Comparison of ENCODE assay signal across 8 cellular contexts in genomic region chr19:40605201-40605971, GRCh38. TPM values are rescaled to one million over a fixed set of nuclear protein-coding genes. Genes with fewer than 3 reads are reported as not detected.
DNase-seq lines count a peak whose midpoint lies in the region; ATAC-seq and TF ChIP-seq lines count a peak whose summit lies in the region.

No MANE protein-coding gene starts in this region.

- H3K36me3 Mint-ChIP-seq in H9 (ENCODE audit: insufficient read depth in 1 of 3, low read depth in 3 of 3) = peaks cover 2 to 7% (median 6%) of the 10 kb centered on the region in 3 experiments; a peak in 6 of 7 replicates

- peaks cover 38 to 63% of the 10 kb centered on the region in 2 experiments for H3K4me1 Mint-ChIP-seq in H9

- H3K4me1 ChIP-seq in H9 (ENCODE audit: insufficient read depth, low read length) = peaks cover 4% of the 10 kb centered on the region
- peaks cover 12% of the 10 kb centered on the region for H3K4me1 ChIP-seq in mesendoderm (ENCODE audit: control insufficient read depth, low read depth, low read length)

- H3K9me3 ChIP-seq in H9 (ENCODE audit: control insufficient read depth, low read depth, low read length) = no peaks in the 10 kb centered on the region

- H3K79me1 ChIP-seq in H9 (ENCODE audit: insufficient read depth, low read depth, low read length, poor library complexity, severe bottlenecking) = no peaks in the 10 kb centered on the region
- H3K79me1 ChIP-seq in mesendoderm (ENCODE audit: low read length) = no peaks in the 10 kb centered on the region

- no peak overlapping the region for H2AK5ac ChIP-seq in H9 (ENCODE audit: insufficient read length, low read length)
- no peak overlapping the region for H2AK5ac ChIP-seq in mesendoderm (ENCODE audit: low read length)

- H3K79me2 ChIP-seq in H9 (ENCODE audit: insufficient read depth, low read length) = no peaks in the 10 kb centered on the region
- no peaks in the 10 kb centered on the region for H3K79me2 ChIP-seq in mesendoderm (ENCODE audit: control insufficient read depth, insufficient read depth, low read length)

- H3K9ac ChIP-seq in H9 (ENCODE audit: extremely low read depth, insufficient read length, low read length) (no peak overlapping the region), mesendoderm (ENCODE audit: low read length) (peak overlapping the region; percentile 51)

- no CpG with 5 or more reads among the region's 73 CpGs for WGBS in H9 (ENCODE audit: extremely low coverage, insufficient read length, low lambda C conversion rate)
- WGBS in mesendoderm (ENCODE audit: extremely low coverage, insufficient coverage, low lambda C conversion rate) = no CpG with 5 or more reads among the region's 73 CpGs

- H2BK15ac ChIP-seq in H9 (ENCODE audit: low read depth, low read length) (no peak overlapping the region), mesendoderm (replicated peaks; ENCODE audit: low read depth) (no peak overlapping the region)

- peaks cover 18% of the 10 kb centered on the region for H3K23me2 ChIP-seq in H9 (ENCODE audit: insufficient read length, low read depth, low read length, poor library complexity, severe bottlenecking)

- no peaks in the 10 kb centered on the region for H4K20me1 ChIP-seq in H9 (ENCODE audit: control insufficient read depth, insufficient read depth, insufficient read length)

- H3T11ph ChIP-seq in H9 (ENCODE audit: low read length) = no peak overlapping the region

- no peak overlapping the region for H3K4me3 ChIP-seq in mesendoderm (ENCODE audit: low read length)

- H3K18ac ChIP-seq in H9 (ENCODE audit: insufficient read length, low read depth, low read length) (no peak overlapping the region), mesendoderm (ENCODE audit: low read length) (no peak overlapping the region)

- no peak overlapping the region for H3K14ac ChIP-seq in H9 (ENCODE audit: insufficient read depth, low read length)

- H3K27me3 ChIP-seq in H9 (ENCODE audit: insufficient read depth, low read length) = peaks cover 9% of the 10 kb centered on the region; the same call in 1 of the 2 replicates
- H3K27me3 ChIP-seq in mesendoderm (ENCODE audit: insufficient read depth, low read length, poor library complexity) = peaks cover 11% of the 10 kb centered on the region

- H4K8ac ChIP-seq in H9 (replicated peaks; ENCODE audit: insufficient read length, low read depth, low read length) (no peak overlapping the region), mesendoderm (ENCODE audit: low read depth, low read length) (no peak overlapping the region)

- H4K91ac ChIP-seq in H9 (ENCODE audit: insufficient read length, low read depth, low read length) = no peak overlapping the region

- H3K4me3 Mint-ChIP-seq in H9 = peak overlapping the region; percentile 61 to 78

- H3K36me3 ChIP-seq in mesendoderm (ENCODE audit: control insufficient read depth, insufficient read depth, low read length) = no peaks in the 10 kb centered on the region

- no peak for ATAC-seq in GM21515 (IDR thresholded peaks at IDR 0.05; ENCODE audit: unreplicated experiment)

- no peak overlapping the region for H3K23ac ChIP-seq in H9 (ENCODE audit: insufficient read length, low read depth, low read length)
- no peak overlapping the region for H3K23ac ChIP-seq in mesendoderm (ENCODE audit: low read length)

- peak overlapping the region; percentile 68 for H3K4me2 ChIP-seq in H9 (ENCODE audit: insufficient read depth, insufficient read length, low read length)
- H3K4me2 ChIP-seq in mesendoderm (ENCODE audit: low read length) = peak overlapping the region; percentile 68

- H2BK120ac ChIP-seq in H9 (ENCODE audit: low read depth, low read length, poor library complexity, severe bottlenecking) (no peak overlapping the region), mesendoderm (ENCODE audit: low read depth, low read length) (no peak overlapping the region)

- no peak overlapping the region for H2AFZ ChIP-seq in H9 (ENCODE audit: low read length)

- H3K56ac ChIP-seq in H9 (ENCODE audit: insufficient read length, low read depth, low read length) (no peak overlapping the region), mesendoderm (ENCODE audit: low read length) (peak overlapping the region; percentile 79)

- H3K27ac Mint-ChIP-seq in H9 = peak overlapping the region in 1 of 3 experiments; percentile 67; a peak in 2 of 7 replicates

- DNase-seq in COLO829 (ENCODE audit: low spot score) (peak; percentile 56), H9 (peak; percentile 76), NCI-H526 treated with DMSO at 0.1 percent for 48 hours (lab: John Stamatoyannopoulos, UW) (peak; percentile 63), mesendoderm (peak; percentile 79)
- DNase-seq in activated CD4-positive, alpha-beta T cell treated with anti-CD3 and anti-CD28 coated beads, Interleukin-2, amount 50 U/mL, for 48 hours = peak; percentile 79 to 86
- DNase-seq in effector CD8-positive, alpha-beta T cell (lab: John Stamatoyannopoulos, UW) = peak; percentile 57
- DNase-seq in stimulated activated CD8-positive, alpha-beta memory T cell treated with anti-CD3 and anti-CD28 coated beads, Interleukin-4, amount 100 ng/mL, for 4 hours (ENCODE audit: low read depth in 2 of 2, low spot score in 1 of 2) = peak; percentile 64 to 74

- H2BK5ac ChIP-seq in H9 (ENCODE audit: insufficient read length, low read length) = no peak overlapping the region
- H2BK5ac ChIP-seq in mesendoderm (ENCODE audit: low read length) = no peak overlapping the region

- H3K4ac ChIP-seq in H9 (ENCODE audit: low read depth, low read length) = no peak overlapping the region
- H3K4ac ChIP-seq in mesendoderm (ENCODE audit: low read depth, low read length) = no peak overlapping the region

- no peak overlapping the region for H3K27ac ChIP-seq in H9 (ENCODE audit: insufficient read length, low read depth, low read length)
- H3K27ac ChIP-seq in mesendoderm (ENCODE audit: low read depth, low read length) = no peak overlapping the region

- H3K27me3 Mint-ChIP-seq in H9 (ENCODE audit: low read depth) = peaks cover 64% of the 10 kb centered on the region

- H4K5ac ChIP-seq in H9 (ENCODE audit: insufficient read length, low read depth, low read length) (no peak overlapping the region), mesendoderm (ENCODE audit: low read length) (no peak overlapping the region)

- H2BK20ac ChIP-seq in H9 (ENCODE audit: low read depth, low read length, poor library complexity, severe bottlenecking) = no peak overlapping the region

- 0 out of 3 replicates have a peak, but pooled peaks have one; percentile 13 for TF ChIP-seq CTCF in H9 (conservative IDR thresholded peaks at IDR 0.05)

- no peak overlapping the region for H2BK12ac ChIP-seq in H9 (ENCODE audit: insufficient read length, low read depth, low read length)

- no peaks in the 10 kb centered on the region; a peak in 1 of 5 replicates for H3K9me3 Mint-ChIP-seq in H9

RNA-seq across cellular contexts. Expression of gene LTBP4, which starts 4.2 kb away (rescaled TPM):
- 115 and 129 TPM in 2 replicates for total RNA-seq in H9 (2021)
- polyA plus RNA-seq in mesendoderm (2013, experiment 1 of 2) = 28.7 TPM
- polyA plus RNA-seq in mesendoderm (2013, experiment 2 of 2) = 28.9 TPM

RNA-seq across cellular contexts. Expression of gene SHKBP1, which starts 28.7 kb away (rescaled TPM):
- 90.9 and 92.9 TPM in 2 replicates for total RNA-seq in H9 (2021)
- polyA plus RNA-seq in mesendoderm (2013, experiment 1 of 2) = 52.1 TPM
- polyA plus RNA-seq in mesendoderm (2013, experiment 2 of 2) = 49.6 TPM
